22 cellular contexts compared by ENCODE assay signal in the genomic region with DNA sequence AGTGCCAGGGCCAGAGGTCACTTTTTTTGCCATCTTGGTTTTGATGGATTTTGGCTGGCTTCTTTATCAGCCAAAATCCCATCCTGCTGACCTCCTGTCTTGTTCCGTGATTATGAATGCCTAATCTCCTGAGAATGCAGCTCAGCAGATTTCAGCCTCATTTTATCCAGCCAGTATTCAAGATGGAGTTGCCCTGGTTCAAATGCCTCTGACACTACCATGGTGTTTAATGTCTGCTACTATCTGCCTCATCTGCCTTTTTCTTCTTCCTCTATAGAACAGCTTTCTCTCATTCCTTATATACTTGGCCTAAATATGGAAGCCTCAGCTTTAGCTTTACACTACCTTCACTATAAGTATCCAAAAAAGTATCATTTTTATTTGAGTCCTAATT. TPM values are rescaled to one million over a fixed set of nuclear protein-coding genes. Genes with fewer than 3 reads are reported as not detected.
DNase-seq lines count a peak whose midpoint lies in the region; ATAC-seq, FAIRE-seq and TF ChIP-seq lines count a peak whose summit lies in the region.
"Had no signal": no experiment of that assay in that cellular context is flagged by ENCODE, and none has a peak within 500 bp of the region (broad histone marks: within the 10 kb centered on the region; RNA-seq: fewer than 3 reads in every experiment).

No MANE protein-coding gene starts in this region.

- H3K79me2 ChIP-seq in GM23338 (replicated peaks; ENCODE audit: insufficient read depth) (no peaks in the 10 kb centered on the region), H1 (ENCODE audit: control insufficient read depth in 1 of 2, insufficient read depth in 2 of 2, low read length in 2 of 2) (no peaks in the 10 kb centered on the region)

- no peaks in the 10 kb centered on the region for H3K4me1 ChIP-seq in GM23338 (ENCODE audit: insufficient read depth)
- H3K4me1 ChIP-seq in H1 (replicated peaks in 1 of 4; ENCODE audit: control insufficient read depth in 3 of 4, insufficient read depth in 4 of 4, low read length in 3 of 4) = peaks cover 0 to 6% (median 0%) of the 10 kb centered on the region in 4 experiments; a peak in 2 of 7 replicates
- H3K4me1 ChIP-seq in left lung = peaks cover 0 to 3% of the 10 kb centered on the region in 2 donors
- peaks cover 0 to 12% (median 7%) of the 10 kb centered on the region in 5 donors for H3K4me1 ChIP-seq in subcutaneous abdominal adipose tissue (ENCODE audit: control insufficient read depth in 5 of 5, insufficient read depth in 5 of 5, low read length in 5 of 5)

- ATAC-seq in GM23338 = no peak
- ATAC-seq in left lung = no peak

- no peak overlapping the region for H2BK120ac ChIP-seq in H1 (replicated peaks; ENCODE audit: low read depth, low read length)

- H3K4me3 ChIP-seq in GM23338 (no peak overlapping the region), H1 (ENCODE audit: extremely low read depth in 1 of 4, insufficient read depth in 2 of 4, low read depth in 3 of 4, low read length in 4 of 4) (no peak overlapping the region), left lung (no peak overlapping the region), subcutaneous abdominal adipose tissue (ENCODE audit: low read depth in 1 of 5, low read length in 5 of 5) (peak overlapping the region in 4 of 5 donors; percentile 18 to 50 (median 40))
- H3K4me3 ChIP-seq: MG63 had no signal

- no peaks in the 10 kb centered on the region for H3K36me3 ChIP-seq in GM23338 (ENCODE audit: insufficient read depth)
- no peaks in the 10 kb centered on the region; a peak in 1 of 8 replicates for H3K36me3 ChIP-seq in H1 (ENCODE audit: control insufficient read depth in 2 of 4, insufficient read depth in 4 of 4, low read length in 3 of 4)
- no peaks in the 10 kb centered on the region for H3K36me3 ChIP-seq in left lung
- no peaks in the 10 kb centered on the region for H3K36me3 ChIP-seq in subcutaneous abdominal adipose tissue (ENCODE audit: control insufficient read depth in 5 of 5, insufficient read depth in 5 of 5, low read length in 5 of 5)
- H3K36me3 ChIP-seq: MG63 had no signal

- H3K4me1 Mint-ChIP-seq in GM23338 (peaks cover 7% of the 10 kb centered on the region; the same call in 2 of the 3 replicates), nephron progenitor cell (no peaks in the 10 kb centered on the region)

- H3K4ac ChIP-seq in H1 (replicated peaks; ENCODE audit: insufficient read length, low read depth, low read length) = no peak overlapping the region

- TF ChIP-seq EP300 in H1 (IDR thresholded peaks at IDR 0.05; ENCODE audit: borderline replicate concordance in 1 of 2, low read depth in 2 of 2, low read length in 2 of 2) = no peak

- no peak overlapping the region for H2BK12ac ChIP-seq in H1 (ENCODE audit: low read depth, low read length)

- H3K9me3 Mint-ChIP-seq in GM23338 (peaks cover 17% of the 10 kb centered on the region), nephron progenitor cell (peaks cover 27% of the 10 kb centered on the region)

- H3K27ac ChIP-seq in GM23338 (ENCODE audit: low read depth) (no peak overlapping the region), H1 (ENCODE audit: low read depth, low read length) (peak overlapping the region; percentile 16; the same call in 1 of the 2 replicates), left lung (peak overlapping the region; percentile 13 to 59), subcutaneous abdominal adipose tissue (ENCODE audit: low read depth, low read length) (peak overlapping the region; percentile 71)

- H3K27ac Mint-ChIP-seq in GM23338 = 0 out of 2 replicates have a peak overlapping the region, but pooled peaks have one; percentile 4
- no peak overlapping the region for H3K27ac Mint-ChIP-seq in nephron progenitor cell
- H3K27ac Mint-ChIP-seq: CD4-positive, alpha-beta memory T cell; HFFc6 had no signal

- no peaks in the 10 kb centered on the region for H3K9me2 ChIP-seq in GM23338 (ENCODE audit: insufficient read depth)

- no peaks in the 10 kb centered on the region for H3K23me2 ChIP-seq in H1 (ENCODE audit: low read depth, low read length)

- no peak overlapping the region for H2BK5ac ChIP-seq in H1 (ENCODE audit: low read depth, low read length)

- no peak overlapping the region for H4K5ac ChIP-seq in H1 (ENCODE audit: insufficient read length, low read depth, low read length)

- no peaks in the 10 kb centered on the region for H3F3A ChIP-seq in GM23338 (replicated peaks; ENCODE audit: low read depth)

- no peaks in the 10 kb centered on the region for H3K79me1 ChIP-seq in H1 (ENCODE audit: low read depth, low read length)

- intact Hi-C loops in left lung (cut with DNase I) = no loop called here

- H3K36me3 Mint-ChIP-seq in GM23338 (ENCODE audit: low read depth) = peaks cover 25% of the 10 kb centered on the region
- H3K36me3 Mint-ChIP-seq in nephron progenitor cell (ENCODE audit: low read depth) = peaks cover 18% of the 10 kb centered on the region

- no peak for DNase-seq in GM23338 (ENCODE audit: low spot score)
- no peak for DNase-seq in H1 (ENCODE audit: low read depth in 1 of 2, low spot score in 2 of 2)
- DNase-seq in left lung = no peak
- DNase-seq in activated naive CD4-positive, alpha-beta T cell treated with anti-CD3 and anti-CD28 coated beads, Interleukin-2, amount 50 U/mL, for 16 hours = no peak
- DNase-seq in UCSD-AML1 (lab: John Stamatoyannopoulos, UW; ENCODE audit: unreplicated experiment) = no peak
- DNase-seq in nephron progenitor cell = no peak
- DNase-seq: ACHN; CD4-positive, alpha-beta memory T cell; DMS79 treated with DMSO at 0.1 percent for 48 hours; GOT3; HFFc6; MG63; NCI-H1092 treated with DMSO at 0.1 percent for 48 hours; NCI-H1694 treated with DMSO at 0.1 percent for 48 hours; NCI-H2171; NCI-H774; SIG-M5 had no signal

- no peaks in the 10 kb centered on the region for H3K27me3 ChIP-seq in GM23338 (ENCODE audit: insufficient read depth)
- no peaks in the 10 kb centered on the region for H3K27me3 ChIP-seq in H1 (replicated peaks in 1 of 4; ENCODE audit: control insufficient read depth in 3 of 4, extremely low read depth in 1 of 4, insufficient read depth in 3 of 4, low read length in 3 of 4)
- no peaks in the 10 kb centered on the region for H3K27me3 ChIP-seq in left lung
- H3K27me3 ChIP-seq in subcutaneous abdominal adipose tissue (ENCODE audit: control insufficient read depth in 5 of 5, insufficient read depth in 4 of 5, low read length in 5 of 5) = no peaks in the 10 kb centered on the region
- H3K27me3 ChIP-seq: MG63 had no signal

- 0 out of 2 replicates have a peak overlapping the region, but pooled peaks have one; percentile 15 for H3K4me2 ChIP-seq in GM23338
- H3K4me2 ChIP-seq in H1 (ENCODE audit: insufficient read depth in 1 of 2, low read depth in 2 of 2, low read length in 2 of 2) = peak overlapping the region in 1 of 2 experiments; percentile 39; a peak in 2 of 4 replicates

- no peak overlapping the region for H3K23ac ChIP-seq in H1 (ENCODE audit: insufficient read length)

- no peak overlapping the region for H3K18ac ChIP-seq in H1 (ENCODE audit: extremely low read depth, low read length)

- H2AFZ ChIP-seq in GM23338 (no peak overlapping the region), H1 (ENCODE audit: low read length) (no peak overlapping the region)

- TF ChIP-seq RAD21 in H1 (IDR thresholded peaks at IDR 0.05 in 1 of 2, conservative IDR thresholded peaks at IDR 0.05 in 1 of 2; ENCODE audit: low read depth in 2 of 2, low read length in 2 of 2) = no peak

- CTCF ChIA-PET in H1 (lab: Charles Lee; ENCODE audit: partially characterized antibody) = interaction anchor here (0.9 to 2.0 kb wide), 6 partner anchors 9 to 177 kb away, joined by 3 to 13 read pairs (median 4); no protein-coding TSS in a partner anchor

- no peak for TF ChIP-seq POLR2A in H1 (IDR thresholded peaks at IDR 0.05; ENCODE audit: control extremely low read depth in 1 of 2, low read depth in 2 of 2, low read length in 2 of 2)

- H3K27me3 Mint-ChIP-seq in GM23338 (ENCODE audit: insufficient read depth, low read depth, poor library complexity) (no peaks in the 10 kb centered on the region), nephron progenitor cell (ENCODE audit: low read depth, poor library complexity) (peaks cover 2% of the 10 kb centered on the region)
- H3K27me3 Mint-ChIP-seq: CD4-positive, alpha-beta memory T cell had no signal

- TF ChIP-seq CTCF in GM23338 (conservative IDR thresholded peaks at IDR 0.05; ENCODE audit: low read depth in 2 of 2) (no peak), H1 (IDR thresholded peaks at IDR 0.05; ENCODE audit: control extremely low read depth in 1 of 3, insufficient read depth in 1 of 3, low read depth in 1 of 3, low read length in 3 of 3) (no peak), left lung (IDR thresholded peaks at IDR 0.05) (no peak), nephron progenitor cell (IDR thresholded peaks at IDR 0.05) (no peak)

- no peak overlapping the region for H2AK5ac ChIP-seq in H1 (ENCODE audit: low read depth, low read length)

- no peak overlapping the region for H4K91ac ChIP-seq in H1 (replicated peaks; ENCODE audit: insufficient read length, low read length)

- H3K9ac ChIP-seq in H1 (replicated peaks in 1 of 4; ENCODE audit: extremely low read depth in 1 of 4, low read depth in 3 of 4, low read length in 3 of 4) (no peak overlapping the region), subcutaneous abdominal adipose tissue (ENCODE audit: low read length in 5 of 5) (peak overlapping the region in 1 of 5 donors; percentile 60)

- FAIRE-seq in H1 (lab: Jason Lieb, UNC) = no peak
- FAIRE-seq: G401.6, GM12891, GM19239, RCC 7860 had no signal

- WGBS in H1 (ENCODE audit: extremely low coverage in 1 of 2, insufficient coverage in 1 of 2, insufficient read length in 1 of 2, insufficient replicate concordance in 2 of 2, low coverage in 1 of 2, low lambda C conversion rate in 2 of 2, missing lambda C conversion rate in 1 of 2), 2 experiments = 100% methylated on average over 1 of the region's 1 CpG; no CpG with 5 or more reads in 1 of the 2 experiments

- H2BK20ac ChIP-seq in H1 (ENCODE audit: low read length) = 0 out of 2 replicates have a peak overlapping the region, but pooled peaks have one; percentile 80

- H4K20me1 ChIP-seq in GM23338 (replicated peaks; ENCODE audit: insufficient read depth) (no peaks in the 10 kb centered on the region), H1 (replicated peaks in 1 of 2; ENCODE audit: control insufficient read depth in 1 of 2, insufficient read depth in 2 of 2, low read length in 2 of 2) (no peaks in the 10 kb centered on the region)

- POLR2A ChIA-PET in H1 (lab: Charles Lee; ENCODE audit: partially characterized antibody) = no interaction called here

- peaks cover under 1% of the 10 kb centered on the region in 2 experiments; a peak in 2 of 4 replicates for H3K9me3 ChIP-seq in H1 (ENCODE audit: insufficient read depth in 2 of 2, low read depth in 1 of 2, low read length in 1 of 2)
- H3K9me3 ChIP-seq in left lung = no peaks in the 10 kb centered on the region
- H3K9me3 ChIP-seq in subcutaneous abdominal adipose tissue (ENCODE audit: control insufficient read depth in 5 of 5, low read length in 5 of 5) = peaks cover 0 to under 1% (median 0%) of the 10 kb centered on the region in 5 donors

- no peak overlapping the region for H2BK15ac ChIP-seq in H1 (ENCODE audit: low read length)

- H3K14ac ChIP-seq in H1 (ENCODE audit: insufficient read length) = no peak overlapping the region

- H3K56ac ChIP-seq in H1 (replicated peaks; ENCODE audit: insufficient read length, low read depth, low read length) = no peak overlapping the region

- H4K8ac ChIP-seq in H1 (ENCODE audit: extremely low read depth, insufficient read depth, low read length) = no peak overlapping the region

- H3K4me3 Mint-ChIP-seq in GM23338 (no peak overlapping the region), nephron progenitor cell (no peak overlapping the region)
- H3K4me3 Mint-ChIP-seq: CD4-positive, alpha-beta memory T cell; HFFc6 had no signal

RNA-seq across cellular contexts. Expression of a gene that starts 50.7 kb away (rescaled TPM):
- total RNA-seq in GM23338 (2014; rRNA removed; shearing (Covaris generic)) = 25.2 and 26.5 TPM in 2 replicates
- polyA plus RNA-seq in GM23338 (2016; fragmentation: Nextera tagmentation; extraction: Ambion mirVana) (5.2 and 6.2 TPM in 2 replicates), H1 (2011; rRNA removed) (3.5 and 5.7 TPM in 2 replicates)
- total RNA-seq in H1 (2021; fragmentation: NEBNext Ultra II Directional; extraction: Animal tissue kit (Norgen Biotek cat#: 25700)) = 16.2 and 17.1 TPM in 2 replicates
- 6.6 TPM for polyA plus RNA-seq in H1 (2011; cell fraction: cytosol; rRNA removed)
- polyA plus RNA-seq in H1 (2011; cell fraction: nucleus; rRNA removed) = 5.5 TPM
- polyA plus RNA-seq in H1 (2012, experiment 1 of 2) = 6.8 to 10.6 TPM (median 7.7 TPM) in 4 replicates
- 1.5 TPM for polyA plus RNA-seq in H1 (2012, experiment 2 of 2)
- polyA plus RNA-seq in H1 (2013, experiment 1 of 2) = 8.1 TPM
- polyA plus RNA-seq in H1 (2013, experiment 2 of 2) = 9.6 TPM
- 16.1 and 22.3 TPM in 2 replicates for polyA minus RNA-seq in H1 (2011; rRNA and poly(A)+ RNA removed)
- polyA minus RNA-seq in H1 (2011; cell fraction: cytosol; rRNA and poly(A)+ RNA removed) = 10.6 TPM
- 19.4 TPM for polyA minus RNA-seq in H1 (2011; cell fraction: nucleus; rRNA and poly(A)+ RNA removed)
- total RNA-seq in left lung = 10 to 100 TPM; 27.5 to 46.5 TPM

Comparison
In these comparisons a context has a peak if more than half of its experiments do, and no peak if none do; other contexts are left out.
1. H3K4me3 ChIP-seq: peak in subcutaneous abdominal adipose tissue (4 of 5); none in GM23338 (single experiment), H1 (0 of 4) and left lung (0 of 2).